ENCODE assay signal across 11 cellular contexts in genomic region chr18:63267990-63268721, GRCh38. TPM values are rescaled to one million over a fixed set of nuclear protein-coding genes. Genes with fewer than 3 reads are reported as not detected.
A peak's percentile ranks its signal among the peaks of the same experiment; 100 is the strongest.
DNase-seq lines count a peak whose midpoint lies in the region; ATAC-seq and TF ChIP-seq lines count a peak whose summit lies in the region.
"Had no signal": no experiment of that assay in that cellular context is flagged by ENCODE, and none has a peak within 500 bp of the region (broad histone marks: within the 10 kb centered on the region; RNA-seq: fewer than 3 reads in every experiment).

No MANE protein-coding gene starts in this region.

- POLR2A ChIA-PET in CD4-positive, alpha-beta T cell (lab: Charles Lee), result interaction anchor here (1.0 to 1.8 kb wide), 3 partner anchors 10 to 96 kb away, joined by 4 to 6 read pairs (median 5); no protein-coding TSS in a partner anchor

- no peak overlapping the region for H3K27ac ChIP-seq in CD4-positive, alpha-beta T cell (ENCODE audit: low read depth, low read length)
- H3K27ac ChIP-seq in osteoblast (ENCODE audit: low read depth, low read length) (no peak overlapping the region), testis (no peak overlapping the region)
- H3K27ac ChIP-seq: vagina had no signal

- no peaks in the 10 kb centered on the region for H3K27me3 Mint-ChIP-seq in CD4-positive, alpha-beta T cell

- H3K4me3 Mint-ChIP-seq in CD4-positive, alpha-beta T cell, result peak overlapping the region; percentile 26

- no peak overlapping the region for H3K4me2 ChIP-seq in osteoblast (ENCODE audit: insufficient read depth, low read length)

- H3K4me1 Mint-ChIP-seq in CD4-positive, alpha-beta T cell (ENCODE audit: low read depth), result peaks cover 63% of the 10 kb centered on the region

- H2AFZ ChIP-seq in osteoblast (ENCODE audit: low read length), result no peak overlapping the region

- no peaks in the 10 kb centered on the region for H3K79me2 ChIP-seq in osteoblast (ENCODE audit: insufficient read depth, low read length)

- peaks cover 2% of the 10 kb centered on the region for H3K36me3 Mint-ChIP-seq in CD4-positive, alpha-beta T cell (ENCODE audit: low read depth)

- H3K9me3 Mint-ChIP-seq in CD4-positive, alpha-beta T cell, result no peaks in the 10 kb centered on the region

- no peak overlapping the region for H3K4me3 ChIP-seq in fibroblast of mammary gland (ENCODE audit: control insufficient read depth, low read depth, low read length)
- H3K4me3 ChIP-seq in osteoblast (ENCODE audit: insufficient read depth, low read length), result no peak overlapping the region
- H3K4me3 ChIP-seq in testis, result no peak overlapping the region
- H3K4me3 ChIP-seq: vagina had no signal

- peak overlapping the region; percentile 19 for H3K27ac Mint-ChIP-seq in CD4-positive, alpha-beta T cell

- in situ Hi-C loops in KBM-7 (cut with MboI; ENCODE audit: low pct_unique_long_range_greater_than_20kb, low sequenced_read_pairs), result no loop called here

- no peak for TF ChIP-seq POLR2A in testis (IDR thresholded peaks at IDR 0.05)

- peak; percentile 54 for ATAC-seq in CD4-positive, alpha-beta T cell (ENCODE audit: poor library complexity)
- ATAC-seq in GM18909 (IDR thresholded peaks at IDR 0.05; ENCODE audit: poor library complexity, unreplicated experiment), result peak; percentile 71
- ATAC-seq in GM21825 (IDR thresholded peaks at IDR 0.05; ENCODE audit: unreplicated experiment), result no peak

- no peaks in the 10 kb centered on the region for H3K9me3 ChIP-seq in CD4-positive, alpha-beta T cell (ENCODE audit: control insufficient read depth, low read length)
- no peaks in the 10 kb centered on the region for H3K9me3 ChIP-seq in osteoblast (ENCODE audit: low read depth, low read length)
- H3K9me3 ChIP-seq in testis, result no peaks in the 10 kb centered on the region
- H3K9me3 ChIP-seq: vagina had no signal

- DNase-seq in CD4-positive, alpha-beta T cell, result no peak
- DNase-seq in KBM-7, result peak; percentile 47
- peak; percentile 28 for DNase-seq in fibroblast of mammary gland (ENCODE audit: low read depth)
- DNase-seq in osteoblast (ENCODE audit: insufficient read length, low spot score, missing footprints), result no peak
- DNase-seq in medulla oblongata (ENCODE audit: extremely low spot score), result no peak
- DNase-seq in testis, result no peak
- DNase-seq: COR-L47, MV-4-11 had no signal

- no peaks in the 10 kb centered on the region for H3K27me3 ChIP-seq in CD4-positive, alpha-beta T cell (ENCODE audit: control insufficient read depth, insufficient read depth, low read length)
- H3K27me3 ChIP-seq in osteoblast (ENCODE audit: insufficient read depth, low read length), result no peaks in the 10 kb centered on the region
- H3K27me3 ChIP-seq in testis, result no peaks in the 10 kb centered on the region
- H3K27me3 ChIP-seq: vagina had no signal

- no peak for TF ChIP-seq CTCF in CD4-positive, alpha-beta T cell (IDR thresholded peaks at IDR 0.05)
- no peak for TF ChIP-seq CTCF in fibroblast of mammary gland (conservative IDR thresholded peaks at IDR 0.05; ENCODE audit: control insufficient read depth, insufficient read depth, low read depth, low read length)
- no peak for TF ChIP-seq CTCF in osteoblast (IDR thresholded peaks at IDR 0.05; ENCODE audit: extremely low read depth, low read depth, low read length)
- TF ChIP-seq CTCF in testis (IDR thresholded peaks at IDR 0.05), result no peak

- CTCF ChIA-PET in CD4-positive, alpha-beta T cell (lab: Charles Lee), result interaction anchor here (0.8 to 1.9 kb wide), 2 partner anchors 50 to 113 kb away, joined by 3 to 7 read pairs; no protein-coding TSS in a partner anchor

- H3K4me1 ChIP-seq in osteoblast (ENCODE audit: insufficient read depth, low read length) (no peaks in the 10 kb centered on the region), testis (peaks cover 12% of the 10 kb centered on the region)

- H4K20me1 ChIP-seq in osteoblast (ENCODE audit: insufficient read depth, low read length), result no peaks in the 10 kb centered on the region

- 80 to 82% methylated on average over 8 of the region's 8 CpGs for WGBS in testis, 2 donors

- no peaks in the 10 kb centered on the region for H3K36me3 ChIP-seq in osteoblast (ENCODE audit: insufficient read depth, low read length)
- no peaks in the 10 kb centered on the region for H3K36me3 ChIP-seq in testis (ENCODE audit: low read depth, missing control alignments)
- H3K36me3 ChIP-seq: vagina had no signal

- intact Hi-C loops in CD4-positive, alpha-beta T cell (cut with DNase I, micrococcal nuclease), result loop anchor here in 1 of 2 experiments (2.0 to 10.0 kb wide), 2 partner anchors 19 to 47 kb away; partner anchors contain the start of gene BCL2
- intact Hi-C loops in testis (cut with DNase I; ENCODE audit: low total_unique reads), result loop anchor here (10.0 kb wide), 1 partner anchor 47 kb away; the partner anchor contains the start of gene BCL2

RNA-seq across cellular contexts. Expression of gene BCL2, which starts 51.4 kb away (rescaled TPM):
- total RNA-seq in CD4-positive, alpha-beta T cell, result 10 to 100 TPM; 40.1 to 40.3 TPM
- total RNA-seq in osteoblast (10.6 and 11.9 TPM in 2 replicates), testis (10 to 100 TPM; 16.0 to 20.8 TPM)
- polyA plus RNA-seq in testis (ENCODE audit: insufficient read depth, low read depth, low replicate concordance), result 6.3 TPM

Comparison
In these comparisons a context has a peak if more than half of its experiments do, and no peak if none do; other contexts are left out.
1. DNase-seq: peak in KBM-7 (single experiment) and fibroblast of mammary gland (single experiment); none in CD4-positive, alpha-beta T cell (0 of 10), osteoblast (single experiment), medulla oblongata (single experiment) and testis (single experiment).